ENCODE assay signal across 23 cellular contexts in the genomic region with DNA sequence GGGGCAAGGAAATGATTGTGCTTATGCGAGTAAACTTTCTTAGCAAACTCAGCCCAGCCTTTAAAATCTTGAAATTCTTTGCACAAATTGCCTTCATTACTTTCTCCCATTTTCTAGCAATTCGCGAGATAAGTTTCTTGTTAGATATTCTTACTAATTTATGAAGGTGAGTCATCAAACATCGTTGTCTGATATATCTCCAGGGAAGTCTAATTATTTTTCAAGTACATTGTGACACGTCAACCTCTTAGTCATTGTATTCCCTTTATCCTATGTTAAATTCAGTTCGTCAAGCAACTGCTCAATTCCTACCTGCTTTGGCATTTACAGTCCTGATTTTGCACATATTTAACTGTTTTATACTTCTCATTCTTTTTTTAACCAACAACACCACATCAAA.
DNase-seq lines count a peak whose midpoint lies in the region; ATAC-seq, FAIRE-seq and TF ChIP-seq lines count a peak whose summit lies in the region.
"Had no signal": no experiment of that assay in that cellular context is flagged by ENCODE, and none has a peak within 500 bp of the region (broad histone marks: within the 10 kb centered on the region; RNA-seq: fewer than 3 reads in every experiment).

No MANE protein-coding gene starts in this region.

- no peaks in the 10 kb centered on the region for H3K79me2 ChIP-seq in PC-3 (ENCODE audit: low read length)

- intact Hi-C loops in PC-3 (cut with micrococcal nuclease): no loop called here
- intact Hi-C loops in activated CD4-positive, alpha-beta memory T cell treated with anti-CD3 and anti-CD28 coated beads for 36 hours (cut with micrococcal nuclease): no loop called here
- intact Hi-C loops in cardiac septum (cut with DNase I): no loop called here

- no peak overlapping the region for H2AFZ ChIP-seq in PC-3 (ENCODE audit: low read length)

- H3K4me2 ChIP-seq in PC-3 (ENCODE audit: low read length): no peak overlapping the region

- no peak for TF ChIP-seq CTCF in PC-3 (conservative IDR thresholded peaks at IDR 0.05; ENCODE audit: low read depth, low read length)

- no peak for TF ChIP-seq POLR2A in H54 (IDR thresholded peaks at IDR 0.05; ENCODE audit: low read depth, low read length)

- H3K4me1 Mint-ChIP-seq in activated CD4-positive, alpha-beta memory T cell treated with anti-CD3 and anti-CD28 coated beads for 36 hours (ENCODE audit: low read depth): no peaks in the 10 kb centered on the region

- H3K36me3 ChIP-seq in PC-3 (ENCODE audit: low read depth, low read length): no peaks in the 10 kb centered on the region
- H3K36me3 ChIP-seq: Peyer's patch had no signal

- H3K4me1 ChIP-seq in PC-3 (ENCODE audit: insufficient read depth, low read length): no peaks in the 10 kb centered on the region
- H3K4me1 ChIP-seq: Peyer's patch had no signal

- no peaks in the 10 kb centered on the region for H3K27me3 ChIP-seq in PC-3 (ENCODE audit: low read length)
- H3K27me3 ChIP-seq: Peyer's patch had no signal

- POLR2A ChIA-PET in PC-3 (lab: Charles Lee; ENCODE audit: unreplicated experiment): no interaction called here
- POLR2A ChIA-PET in activated CD4-positive, alpha-beta memory T cell treated with anti-CD3 and anti-CD28 coated beads for 36 hours (lab: Charles Lee): no interaction called here

- no peaks in the 10 kb centered on the region for H3F3A ChIP-seq in PC-3 (ENCODE audit: low read length, unreplicated experiment)

- H3K9ac ChIP-seq in PC-3 (ENCODE audit: low read length): no peak overlapping the region

- DNase-seq in H54 (ENCODE audit: insufficient read length, low spot score): no peak
- DNase-seq in PC-3: peak; percentile 8
- peak; percentile 24 for DNase-seq in dermis blood vessel endothelial cell
- peak; percentile 61 for DNase-seq in putamen (ENCODE audit: low spot score)
- no peak for DNase-seq in NCI-H1105 treated with DMSO at 0.1 percent for 48 hours (lab: John Stamatoyannopoulos, UW)
- DNase-seq in activated CD4-positive, alpha-beta memory T cell treated with anti-CD3 and anti-CD28 coated beads for 36 hours: no peak
- no peak for DNase-seq in cardiac septum (ENCODE audit: low spot score)
- DNase-seq in NCI-H345 (lab: John Stamatoyannopoulos, UW): no peak
- DNase-seq: AML-193; C1 segment of cervical spinal cord; CD8-positive, alpha-beta T cell; DMS153; GDM1; H7; HFFc6; Karpas-422; NCI-H1092; NCI-H146; NCI-H2029; NCI-H524 treated with DMSO at 0.1 percent for 48 hours; NCI-H82; Peyer's patch; Right ventricle myocardium superior had no signal

- H3K9me3 ChIP-seq in PC-3 (ENCODE audit: low read length): no peaks in the 10 kb centered on the region
- H3K9me3 ChIP-seq: Peyer's patch had no signal

- H3K27ac ChIP-seq in PC-3 (ENCODE audit: low read length): no peak overlapping the region
- H3K27ac ChIP-seq: Peyer's patch had no signal

- H3K9me3 Mint-ChIP-seq in activated CD4-positive, alpha-beta memory T cell treated with anti-CD3 and anti-CD28 coated beads for 36 hours: no peaks in the 10 kb centered on the region

- H3K4me3 Mint-ChIP-seq in activated CD4-positive, alpha-beta memory T cell treated with anti-CD3 and anti-CD28 coated beads for 36 hours: no peak overlapping the region
- H3K4me3 Mint-ChIP-seq: CD8-positive, alpha-beta T cell; HFFc6 had no signal

- ATAC-seq in PC-3: no peak
- ATAC-seq: CD8-positive, alpha-beta T cell had no signal

- no peaks in the 10 kb centered on the region for H3K36me3 Mint-ChIP-seq in activated CD4-positive, alpha-beta memory T cell treated with anti-CD3 and anti-CD28 coated beads for 36 hours
- H3K36me3 Mint-ChIP-seq: CD8-positive, alpha-beta T cell had no signal

- H4K20me1 ChIP-seq in PC-3 (ENCODE audit: low read length): no peaks in the 10 kb centered on the region

- H3K9me2 ChIP-seq in PC-3 (replicated peaks; ENCODE audit: low read length): no peaks in the 10 kb centered on the region

- CTCF ChIA-PET in PC-3 (lab: Charles Lee): interaction anchor here (0.6 kb wide), 1 partner anchor 1828 kb away, joined by 3 read pairs; no protein-coding TSS in a partner anchor
- CTCF ChIA-PET in activated CD4-positive, alpha-beta memory T cell treated with anti-CD3 and anti-CD28 coated beads for 36 hours (lab: Charles Lee): no interaction called here

- no peak overlapping the region for H3K4me3 ChIP-seq in PC-3 (ENCODE audit: low read length)
- H3K4me3 ChIP-seq: Peyer's patch had no signal

- peak; percentile 33 for FAIRE-seq in H54 (lab: Jason Lieb, UNC)

- no TSS peak for BruUV-seq in PC-3 (replicated peaks; lab: Mats Ljungman, UMichigan)

- no peak overlapping the region for H3K27ac Mint-ChIP-seq in activated CD4-positive, alpha-beta memory T cell treated with anti-CD3 and anti-CD28 coated beads for 36 hours
- H3K27ac Mint-ChIP-seq: CD8-positive, alpha-beta T cell; HFFc6 had no signal

- no peaks in the 10 kb centered on the region for H3K27me3 Mint-ChIP-seq in activated CD4-positive, alpha-beta memory T cell treated with anti-CD3 and anti-CD28 coated beads for 36 hours

Comparison
In these comparisons a context has a peak if more than half of its experiments do, and no peak if none do; other contexts are left out.
1. DNase-seq: peak in PC-3 (single experiment), dermis blood vessel endothelial cell (single experiment) and putamen (single experiment); none in H54 (single experiment), NCI-H1105 treated with DMSO at 0.1 percent for 48 hours (single experiment), activated CD4-positive, alpha-beta memory T cell treated with anti-CD3 and anti-CD28 coated beads for 36 hours (single experiment), cardiac septum (single experiment) and NCI-H345 (single experiment).